Comparison of ENCODE assay signal across 9 cellular contexts in the genomic region with DNA sequence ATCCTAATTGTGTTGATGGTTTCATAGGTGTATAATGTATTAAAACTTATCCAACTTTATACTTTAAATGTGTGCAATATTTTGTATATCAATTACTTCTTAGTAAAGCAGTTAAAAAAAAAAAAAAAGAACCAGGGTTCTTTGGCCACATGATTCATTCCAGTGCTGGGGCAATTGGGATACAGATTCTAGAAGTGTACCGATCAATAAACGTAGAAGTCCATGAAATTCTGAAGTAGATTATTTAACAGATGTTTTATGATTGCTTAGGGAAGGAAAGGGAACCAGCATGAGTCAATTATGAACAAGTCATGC. TPM values are rescaled to one million over a fixed set of nuclear protein-coding genes. Genes with fewer than 3 reads are reported as not detected.
DNase-seq lines count a peak whose midpoint lies in the region; ATAC-seq and TF ChIP-seq lines count a peak whose summit lies in the region.
"Had no signal": no experiment of that assay in that cellular context is flagged by ENCODE, and none has a peak within 500 bp of the region (broad histone marks: within the 10 kb centered on the region; RNA-seq: fewer than 3 reads in every experiment).

No MANE protein-coding gene starts in this region.

- H3K23ac ChIP-seq in mesenchymal stem cell (ENCODE audit: low read length in 2 of 2): no peak overlapping the region

- TF ChIP-seq POLR2A in transverse colon (IDR thresholded peaks at IDR 0.05): no peak

- H3K79me1 ChIP-seq in mesenchymal stem cell (replicated peaks; ENCODE audit: low read length, poor library complexity, severe bottlenecking): peaks cover 3% of the 10 kb centered on the region

- TF ChIP-seq CTCF in transverse colon (IDR thresholded peaks at IDR 0.05) (no peak), WTC11 (IDR thresholded peaks at IDR 0.05) (no peak)

- POLR2A ChIA-PET in WTC11 (lab: Charles Lee): no interaction called here

- no peak overlapping the region for H3K4ac ChIP-seq in mesenchymal stem cell (ENCODE audit: low read depth in 1 of 2, low read length in 2 of 2)

- H3K4me1 ChIP-seq in mesenchymal stem cell (ENCODE audit: control insufficient read depth, insufficient read depth, low read depth, low read length) (peaks cover 11% of the 10 kb centered on the region), transverse colon (peaks cover 13 to 53% (median 23%) of the 10 kb centered on the region in 4 donors)

- H3K27me3 ChIP-seq in mesenchymal stem cell (ENCODE audit: control insufficient read depth in 1 of 2, insufficient read depth in 1 of 2, low read length in 2 of 2) (no peaks in the 10 kb centered on the region), transverse colon (no peaks in the 10 kb centered on the region)

- H3K27me3 Mint-ChIP-seq in activated naive CD4-positive, alpha-beta T cell treated with anti-CD3 and anti-CD28 coated beads, Interleukin-2, amount 10 ng/mL, durations not matched to agents 7 days and 5 days: no peaks in the 10 kb centered on the region
- no peaks in the 10 kb centered on the region for H3K27me3 Mint-ChIP-seq in activated T-helper 1 cell treated with anti-CD3 and anti-CD28 coated beads, Interleukin-12 subunit alpha, Interleukin-12 subunit beta, Interleukin-2, Interleukin-4 antibody, amounts not matched to agents 30 ng/mL and 10 ng/mL and 1 ng/mL, durations not matched to agents 14 hours and 24 hours and 36 hours (ENCODE audit: insufficient read depth)
- H3K27me3 Mint-ChIP-seq in WTC11 (ENCODE audit: low read depth): no peaks in the 10 kb centered on the region

- WGBS in mesenchymal stem cell: 37% methylated on average over 2 of the region's 2 CpGs
- WGBS in transverse colon (ENCODE audit: low coverage in 1 of 2), 2 donors: 4 to 18% methylated on average over 2 of the region's 2 CpGs

- in situ Hi-C loops in transverse colon (cut with MboI; ENCODE audit: low pct_ligation_motif_present in 1 of 4, low pct_unique_long_range_greater_than_20kb in 1 of 4, low sequenced_read_pairs in 3 of 4): no loop called here

- ATAC-seq in HG02884 (IDR thresholded peaks at IDR 0.05; ENCODE audit: unreplicated experiment): no peak
- no peak for ATAC-seq in WTC11

- peak overlapping the region; percentile 23 for H3K27ac ChIP-seq in mesenchymal stem cell (ENCODE audit: low read length, poor library complexity, severe bottlenecking)
- peak overlapping the region; percentile 67 to 81 (median 74) for H3K27ac ChIP-seq in transverse colon

- CTCF ChIA-PET in activated naive CD4-positive, alpha-beta T cell treated with anti-CD3 and anti-CD28 coated beads, Interleukin-2, amount 10 ng/mL, durations not matched to agents 7 days and 5 days (lab: Charles Lee): interaction anchor here (1.3 kb wide), 1 partner anchor 137 kb away, joined by 3 read pairs; a partner anchor contains a TSS
- CTCF ChIA-PET in WTC11 (lab: Charles Lee): no interaction called here

- H3K9me3 Mint-ChIP-seq in activated naive CD4-positive, alpha-beta T cell treated with anti-CD3 and anti-CD28 coated beads, Interleukin-2, amount 10 ng/mL, durations not matched to agents 7 days and 5 days: no peaks in the 10 kb centered on the region
- H3K9me3 Mint-ChIP-seq in activated T-helper 1 cell treated with anti-CD3 and anti-CD28 coated beads, Interleukin-12 subunit alpha, Interleukin-12 subunit beta, Interleukin-2, Interleukin-4 antibody, amounts not matched to agents 30 ng/mL and 10 ng/mL and 1 ng/mL, durations not matched to agents 14 hours and 24 hours and 36 hours: no peaks in the 10 kb centered on the region
- H3K9me3 Mint-ChIP-seq in WTC11: peaks cover 8% of the 10 kb centered on the region

- no peak overlapping the region for H2AFZ ChIP-seq in mesenchymal stem cell (ENCODE audit: low read depth, low read length)

- no peak overlapping the region for H2BK5ac ChIP-seq in mesenchymal stem cell (ENCODE audit: low read depth, low read length, poor library complexity, severe bottlenecking)

- H2BK15ac ChIP-seq in mesenchymal stem cell (ENCODE audit: low read depth, poor library complexity, severe bottlenecking): no peak overlapping the region

- no peaks in the 10 kb centered on the region for H3K36me3 ChIP-seq in mesenchymal stem cell (ENCODE audit: control insufficient read depth in 1 of 2, insufficient read depth in 2 of 2, low read depth in 1 of 2, low read length in 2 of 2)
- H3K36me3 ChIP-seq in transverse colon: no peaks in the 10 kb centered on the region
- H3K36me3 ChIP-seq: prostate gland had no signal

- no peak for TF ChIP-seq EP300 in transverse colon (IDR thresholded peaks at IDR 0.05; ENCODE audit: low read depth)

- H3K27ac Mint-ChIP-seq in activated naive CD4-positive, alpha-beta T cell treated with anti-CD3 and anti-CD28 coated beads, Interleukin-2, amount 10 ng/mL, durations not matched to agents 7 days and 5 days: peak overlapping the region; percentile 87
- H3K27ac Mint-ChIP-seq in activated T-helper 1 cell treated with anti-CD3 and anti-CD28 coated beads, Interleukin-12 subunit alpha, Interleukin-12 subunit beta, Interleukin-2, Interleukin-4 antibody, amounts not matched to agents 30 ng/mL and 10 ng/mL and 1 ng/mL, durations not matched to agents 14 hours and 24 hours and 36 hours: peak overlapping the region; percentile 96
- no peak overlapping the region for H3K27ac Mint-ChIP-seq in WTC11

- no peak overlapping the region for H2BK120ac ChIP-seq in mesenchymal stem cell (ENCODE audit: low read depth, low read length)

- peak overlapping the region; percentile 87 for H3K9ac ChIP-seq in mesenchymal stem cell (ENCODE audit: low read length)

- H3K4me2 ChIP-seq in mesenchymal stem cell (ENCODE audit: low read length, poor library complexity, severe bottlenecking): no peak overlapping the region

- peak overlapping the region; percentile 55 for H3K4me3 Mint-ChIP-seq in activated naive CD4-positive, alpha-beta T cell treated with anti-CD3 and anti-CD28 coated beads, Interleukin-2, amount 10 ng/mL, durations not matched to agents 7 days and 5 days
- peak overlapping the region; percentile 65 for H3K4me3 Mint-ChIP-seq in activated T-helper 1 cell treated with anti-CD3 and anti-CD28 coated beads, Interleukin-12 subunit alpha, Interleukin-12 subunit beta, Interleukin-2, Interleukin-4 antibody, amounts not matched to agents 30 ng/mL and 10 ng/mL and 1 ng/mL, durations not matched to agents 14 hours and 24 hours and 36 hours
- H3K4me3 Mint-ChIP-seq in WTC11: no peak overlapping the region

- H3K9me3 ChIP-seq in mesenchymal stem cell (ENCODE audit: control insufficient read depth, low read length) (no peaks in the 10 kb centered on the region), transverse colon (no peaks in the 10 kb centered on the region)
- H3K9me3 ChIP-seq: prostate gland had no signal

- H4K91ac ChIP-seq in mesenchymal stem cell (ENCODE audit: low read length): no peak overlapping the region

- H3K4me3 ChIP-seq in mesenchymal stem cell (ENCODE audit: insufficient read depth in 1 of 2, low read depth in 1 of 2, low read length in 2 of 2) (no peak overlapping the region), transverse colon (no peak overlapping the region)
- H3K4me3 ChIP-seq: prostate gland had no signal

- intact Hi-C loops in activated T-helper 1 cell treated with anti-CD3 and anti-CD28 coated beads, Interleukin-12 subunit alpha, Interleukin-12 subunit beta, Interleukin-2, Interleukin-4 antibody, amounts not matched to agents 30 ng/mL and 10 ng/mL and 1 ng/mL, durations not matched to agents 14 hours and 24 hours and 36 hours (cut with micrococcal nuclease): loop anchor here (1.0 to 5.0 kb wide), 7 partner anchors 25 to 136 kb away; a partner anchor contains a TSS
- intact Hi-C loops in transverse colon (cut with DNase I; ENCODE audit: low total_unique reads): no loop called here

- peaks cover 28% of the 10 kb centered on the region for H3K36me3 Mint-ChIP-seq in activated naive CD4-positive, alpha-beta T cell treated with anti-CD3 and anti-CD28 coated beads, Interleukin-2, amount 10 ng/mL, durations not matched to agents 7 days and 5 days
- H3K36me3 Mint-ChIP-seq in activated T-helper 1 cell treated with anti-CD3 and anti-CD28 coated beads, Interleukin-12 subunit alpha, Interleukin-12 subunit beta, Interleukin-2, Interleukin-4 antibody, amounts not matched to agents 30 ng/mL and 10 ng/mL and 1 ng/mL, durations not matched to agents 14 hours and 24 hours and 36 hours (ENCODE audit: low read depth): peaks cover 14% of the 10 kb centered on the region
- H3K36me3 Mint-ChIP-seq in WTC11: peaks cover 10% of the 10 kb centered on the region

- DNase-seq in activated naive CD4-positive, alpha-beta T cell treated with anti-CD3 and anti-CD28 coated beads, Interleukin-2, amount 10 ng/mL, durations not matched to agents 7 days and 5 days: no peak
- no peak for DNase-seq in activated naive CD4-positive, alpha-beta T cell (lab: John Stamatoyannopoulos, UW)
- DNase-seq in activated T-helper 1 cell treated with anti-CD3 and anti-CD28 coated beads, Interleukin-12 subunit alpha, Interleukin-12 subunit beta, Interleukin-2, Interleukin-4 antibody, amounts not matched to agents 30 ng/mL and 10 ng/mL and 1 ng/mL, durations not matched to agents 14 hours and 24 hours and 36 hours (ENCODE audit: low spot score): no peak
- DNase-seq in mesenchymal stem cell (no peak), transverse colon (no peak), WTC11 (ENCODE audit: low spot score) (no peak), cerebellum (ENCODE audit: low spot score) (no peak)

- H3K4me1 Mint-ChIP-seq in activated naive CD4-positive, alpha-beta T cell treated with anti-CD3 and anti-CD28 coated beads, Interleukin-2, amount 10 ng/mL, durations not matched to agents 7 days and 5 days: peaks cover 54% of the 10 kb centered on the region
- peaks cover 44% of the 10 kb centered on the region for H3K4me1 Mint-ChIP-seq in activated T-helper 1 cell treated with anti-CD3 and anti-CD28 coated beads, Interleukin-12 subunit alpha, Interleukin-12 subunit beta, Interleukin-2, Interleukin-4 antibody, amounts not matched to agents 30 ng/mL and 10 ng/mL and 1 ng/mL, durations not matched to agents 14 hours and 24 hours and 36 hours (ENCODE audit: low read depth)
- peaks cover 37% of the 10 kb centered on the region for H3K4me1 Mint-ChIP-seq in WTC11

- H3K18ac ChIP-seq in mesenchymal stem cell (ENCODE audit: low read depth in 1 of 2, low read length in 2 of 2): no peak overlapping the region

- H3K14ac ChIP-seq in mesenchymal stem cell (ENCODE audit: low read length in 2 of 2): no peak overlapping the region

- H4K8ac ChIP-seq in mesenchymal stem cell (ENCODE audit: low read length): no peak overlapping the region

- H2BK12ac ChIP-seq in mesenchymal stem cell (ENCODE audit: low read length in 2 of 2): no peak overlapping the region

- no peak overlapping the region for H2AK5ac ChIP-seq in mesenchymal stem cell (ENCODE audit: low read length, severe bottlenecking)

RNA-seq across cellular contexts. Expression of a gene that starts 51.0 kb away (rescaled TPM):
- total RNA-seq in activated T-helper 1 cell treated with anti-CD3 and anti-CD28 coated beads, Interleukin-12 subunit alpha, Interleukin-12 subunit beta, Interleukin-2, Interleukin-4 antibody, amounts not matched to agents 30 ng/mL and 10 ng/mL and 1 ng/mL, durations not matched to agents 14 hours and 24 hours and 36 hours: 80.2 and 91.3 TPM in 2 replicates
- polyA plus RNA-seq in mesenchymal stem cell (2013, experiment 1 of 2): 67.7 TPM
- 67.1 TPM for polyA plus RNA-seq in mesenchymal stem cell (2013, experiment 2 of 2)
- 100 to 1,000 TPM in 1 of 4 donors, 10 to 100 TPM in 3; 37.1 to 303 (median 57.0) TPM for total RNA-seq in transverse colon
- total RNA-seq in WTC11 (2021): 87.4 to 95.9 TPM (median 91.9 TPM) in 3 replicates
- total RNA-seq in cerebellum: 59.7 TPM
